Comparison of ENCODE assay signal across 17 cellular contexts in genomic region chr4:158376441-158376840, GRCh38.
DNase-seq lines count a peak whose midpoint lies in the region; ATAC-seq and TF ChIP-seq lines count a peak whose summit lies in the region.
"Had no signal": no experiment of that assay in that cellular context is flagged by ENCODE, and none has a peak within 500 bp of the region (broad histone marks: within the 10 kb centered on the region; RNA-seq: fewer than 3 reads in every experiment).

No MANE protein-coding gene starts in this region.

- no peak for TF ChIP-seq POLR2A in esophagus muscularis mucosa (IDR thresholded peaks at IDR 0.05; ENCODE audit: low read depth)

- WGBS in esophagus muscularis mucosa = 74% methylated on average over 4 of the region's 4 CpGs

- H3K9me3 ChIP-seq in osteoblast (ENCODE audit: low read depth, low read length) (no peaks in the 10 kb centered on the region), esophagus muscularis mucosa (no peaks in the 10 kb centered on the region)

- H3K27ac ChIP-seq in osteoblast (ENCODE audit: low read depth, low read length) = no peak overlapping the region
- H3K27ac ChIP-seq in esophagus muscularis mucosa (replicated peaks in 1 of 4) = no peak overlapping the region
- H3K27ac ChIP-seq: BLaER1 treated with 17β-estradiol and CSF1 and Interleukin-3, amounts not matched to agents 10 nM and 100 nM had no signal

- H4K20me1 ChIP-seq in osteoblast (ENCODE audit: insufficient read depth, low read length) = no peaks in the 10 kb centered on the region
- H4K20me1 ChIP-seq: BLaER1 treated with 17β-estradiol and CSF1 and Interleukin-3, amounts not matched to agents 10 nM and 100 nM had no signal

- H3K4me3 ChIP-seq in osteoblast (ENCODE audit: insufficient read depth, low read length) (no peak overlapping the region), foreskin fibroblast (ENCODE audit: low read depth in 1 of 2, low read length in 2 of 2) (no peak overlapping the region), esophagus muscularis mucosa (no peak overlapping the region)
- H3K4me3 ChIP-seq: BLaER1 treated with 17β-estradiol and CSF1 and Interleukin-3, amounts not matched to agents 10 nM and 100 nM had no signal

- H3K4me2 ChIP-seq in osteoblast (ENCODE audit: insufficient read depth, low read length) = no peak overlapping the region
- H3K4me2 ChIP-seq: BLaER1 treated with 17β-estradiol and CSF1 and Interleukin-3, amounts not matched to agents 10 nM and 100 nM had no signal

- peak overlapping the region; percentile 63 for H2AFZ ChIP-seq in osteoblast (ENCODE audit: low read length)

- H3K79me2 ChIP-seq in osteoblast (ENCODE audit: insufficient read depth, low read length) = no peaks in the 10 kb centered on the region

- H3K4me1 ChIP-seq in osteoblast (ENCODE audit: insufficient read depth, low read length) = peaks cover 12% of the 10 kb centered on the region
- H3K4me1 ChIP-seq in esophagus muscularis mucosa = no peaks in the 10 kb centered on the region
- H3K4me1 ChIP-seq: BLaER1 treated with 17β-estradiol and CSF1 and Interleukin-3, amounts not matched to agents 10 nM and 100 nM had no signal

- intact Hi-C loops in esophagus muscularis mucosa (cut with DNase I) = no loop called here

- H3K27me3 ChIP-seq in osteoblast (ENCODE audit: insufficient read depth, low read length) (no peaks in the 10 kb centered on the region), esophagus muscularis mucosa (no peaks in the 10 kb centered on the region)
- H3K27me3 ChIP-seq: BLaER1 treated with 17β-estradiol and CSF1 and Interleukin-3, amounts not matched to agents 10 nM and 100 nM had no signal

- TF ChIP-seq EP300 in esophagus muscularis mucosa (IDR thresholded peaks at IDR 0.05) = no peak

- TF ChIP-seq CTCF in AG09319 (IDR thresholded peaks at IDR 0.05; ENCODE audit: low read depth, low read length) = no peak
- no peak for TF ChIP-seq CTCF in osteoblast (IDR thresholded peaks at IDR 0.05; ENCODE audit: extremely low read depth, low read depth, low read length)
- TF ChIP-seq CTCF in foreskin fibroblast (IDR thresholded peaks at IDR 0.05; ENCODE audit: low read depth, low read length) = no peak
- no peak for TF ChIP-seq CTCF in esophagus muscularis mucosa (IDR thresholded peaks at IDR 0.05)

- H3K36me3 ChIP-seq in osteoblast (ENCODE audit: insufficient read depth, low read length) (no peaks in the 10 kb centered on the region), esophagus muscularis mucosa (no peaks in the 10 kb centered on the region)
- H3K36me3 ChIP-seq: BLaER1 treated with 17β-estradiol and CSF1 and Interleukin-3, amounts not matched to agents 10 nM and 100 nM had no signal

- ATAC-seq in HG03175 (IDR thresholded peaks at IDR 0.05; ENCODE audit: unreplicated experiment) = no peak
- ATAC-seq: Right ventricle myocardium inferior had no signal

- DNase-seq in AG09319 (ENCODE audit: extremely low read depth, low read depth) (peak; percentile 4), H4 (ENCODE audit: low spot score) (peak; percentile 5), fibroblast of gingiva (ENCODE audit: low read depth) (peak; percentile 62), osteoblast (ENCODE audit: insufficient read length, low spot score, missing footprints) (no peak), foreskin fibroblast (no peak), esophagus muscularis mucosa (ENCODE audit: extremely low spot score) (no peak), putamen (ENCODE audit: low spot score) (no peak)
- DNase-seq: DMS53, EL, GF-D8, NCI-H1694 treated with DMSO at 0.1 percent for 48 hours, NCI-H2107, NCI-H446 treated with DMSO at 0.1 percent for 48 hours, NCI-H526 treated with DMSO at 0.1 percent for 48 hours had no signal

Comparison
In these comparisons a context has a peak if more than half of its experiments do, and no peak if none do; other contexts are left out.
1. DNase-seq: peak in AG09319 (single experiment), H4 (single experiment) and fibroblast of gingiva (single experiment); none in osteoblast (single experiment), foreskin fibroblast (0 of 2), esophagus muscularis mucosa (single experiment) and putamen (single experiment).